Comparison of ENCODE assay signal across 8 cellular contexts in genomic region chr16:2157480-2158261, GRCh38. TPM values are rescaled to one million over a fixed set of nuclear protein-coding genes. Genes with fewer than 3 reads are reported as not detected.
DNase-seq lines count a peak whose midpoint lies in the region; ATAC-seq and TF ChIP-seq lines count a peak whose summit lies in the region.

No MANE protein-coding gene starts in this region.

- POLR2A ChIA-PET in SK-N-SH (lab: Yijun Ruan, JAX): no interaction called here

- H3K27ac Mint-ChIP-seq in activated T-helper 2 cell treated with anti-CD3 and anti-CD28 coated beads, Interferon-gamma antibody, Interleukin-2, Interleukin-4, amounts not matched to agents 10 μg/mL and 5 μg/mL and 100 μg/mL, durations not matched to agents 14 hours and 24 hours and 36 hours: no peak overlapping the region
- no peak overlapping the region for H3K27ac Mint-ChIP-seq in immature natural killer cell
- H3K27ac Mint-ChIP-seq in stimulated activated naive CD8-positive, alpha-beta T cell treated with anti-CD3 and anti-CD28 coated beads, Interleukin-15, amount 100 ng/mL, for 72 hours: peak overlapping the region; percentile 57 to 76

- no peak for TF ChIP-seq CTCF in SK-N-SH (IDR thresholded peaks at IDR 0.05)

- H3K4me2 ChIP-seq in SK-N-SH: peak overlapping the region; percentile 95

- CTCF ChIA-PET in SK-N-SH (lab: Yijun Ruan, JAX): no interaction called here

- 89% methylated on average over 21 of the region's 27 CpGs for WGBS in SK-N-SH (ENCODE audit: low lambda C conversion rate)

- H3K9me3 Mint-ChIP-seq in activated T-helper 2 cell treated with anti-CD3 and anti-CD28 coated beads, Interferon-gamma antibody, Interleukin-2, Interleukin-4, amounts not matched to agents 10 μg/mL and 5 μg/mL and 100 μg/mL, durations not matched to agents 14 hours and 24 hours and 36 hours: no peaks in the 10 kb centered on the region
- no peaks in the 10 kb centered on the region for H3K9me3 Mint-ChIP-seq in immature natural killer cell
- H3K9me3 Mint-ChIP-seq in stimulated activated naive CD8-positive, alpha-beta T cell treated with anti-CD3 and anti-CD28 coated beads, Interleukin-15, amount 100 ng/mL, for 72 hours: no peaks in the 10 kb centered on the region

- no peaks in the 10 kb centered on the region for H3K9me3 ChIP-seq in SK-N-SH

- H3K27me3 Mint-ChIP-seq in activated T-helper 2 cell treated with anti-CD3 and anti-CD28 coated beads, Interferon-gamma antibody, Interleukin-2, Interleukin-4, amounts not matched to agents 10 μg/mL and 5 μg/mL and 100 μg/mL, durations not matched to agents 14 hours and 24 hours and 36 hours (ENCODE audit: low read depth): no peaks in the 10 kb centered on the region
- H3K27me3 Mint-ChIP-seq in immature natural killer cell (ENCODE audit: low read depth in 3 of 3): peaks cover 7 to 12% (median 9%) of the 10 kb centered on the region in 3 donors
- no peaks in the 10 kb centered on the region for H3K27me3 Mint-ChIP-seq in stimulated activated naive CD8-positive, alpha-beta T cell treated with anti-CD3 and anti-CD28 coated beads, Interleukin-15, amount 100 ng/mL, for 72 hours

- intact Hi-C loops in activated T-helper 2 cell treated with anti-CD3 and anti-CD28 coated beads, Interferon-gamma antibody, Interleukin-2, Interleukin-4, amounts not matched to agents 10 μg/mL and 5 μg/mL and 100 μg/mL, durations not matched to agents 14 hours and 24 hours and 36 hours (cut with micrococcal nuclease): loop anchor here (10.0 kb wide), 1 partner anchor 357 kb away; the partner anchor contains the start of gene ATP6V0C

- peaks cover 34% of the 10 kb centered on the region for H3K36me3 Mint-ChIP-seq in activated T-helper 2 cell treated with anti-CD3 and anti-CD28 coated beads, Interferon-gamma antibody, Interleukin-2, Interleukin-4, amounts not matched to agents 10 μg/mL and 5 μg/mL and 100 μg/mL, durations not matched to agents 14 hours and 24 hours and 36 hours (ENCODE audit: low read depth)
- no peaks in the 10 kb centered on the region for H3K36me3 Mint-ChIP-seq in immature natural killer cell

- peaks cover 15 to 44% of the 10 kb centered on the region in 2 experiments; a peak in 3 of 4 replicates for H3K4me1 ChIP-seq in SK-N-SH (ENCODE audit: control insufficient read depth in 1 of 2, insufficient read depth in 2 of 2, low read depth in 1 of 2, low read length in 1 of 2)

- DNase-seq in SK-N-SH (no peak), immature natural killer cell (no peak), SHP77 treated with DMSO at 0.1 percent for 48 hours (lab: John Stamatoyannopoulos, UW) (no peak)
- DNase-seq in activated T-helper 2 cell treated with anti-CD3 and anti-CD28 coated beads, Interferon-gamma antibody, Interleukin-2, Interleukin-4, amounts not matched to agents 10 μg/mL and 5 μg/mL and 100 μg/mL, durations not matched to agents 14 hours and 24 hours and 36 hours (ENCODE audit: low spot score): no peak
- DNase-seq in stimulated activated naive CD8-positive, alpha-beta T cell treated with anti-CD3 and anti-CD28 coated beads, Interleukin-15, amount 100 ng/mL, for 72 hours: no peak

- no peak for TF ChIP-seq RAD21 in SK-N-SH (IDR thresholded peaks at IDR 0.05; ENCODE audit: low read length)

- H3K4me3 ChIP-seq in SK-N-SH (ENCODE audit: low read depth in 2 of 2, low read length in 1 of 2): 0 out of 4 replicates have a peak overlapping the region, but pooled peaks of 1 of the 2 experiments have one; percentile 100

- no peaks in the 10 kb centered on the region for H3K9me2 ChIP-seq in SK-N-SH

- no peaks in the 10 kb centered on the region for H3K27me3 ChIP-seq in SK-N-SH (ENCODE audit: insufficient read depth)

- peaks cover 11% of the 10 kb centered on the region for H3F3A ChIP-seq in SK-N-SH (replicated peaks; ENCODE audit: insufficient read depth)

- peaks cover 90% of the 10 kb centered on the region for H3K79me2 ChIP-seq in SK-N-SH (ENCODE audit: insufficient read depth)

- peak overlapping the region; percentile 82; the same call in 1 of the 2 replicates for H3K9ac ChIP-seq in SK-N-SH

- peaks cover 78% of the 10 kb centered on the region for H4K20me1 ChIP-seq in SK-N-SH (ENCODE audit: insufficient read depth)

- no peak for TF ChIP-seq EP300 in SK-N-SH (IDR thresholded peaks at IDR 0.05; ENCODE audit: borderline replicate concordance in 1 of 2, low read depth in 1 of 2, low read length in 1 of 2)

- H3K36me3 ChIP-seq in SK-N-SH (replicated peaks in 1 of 2; ENCODE audit: control insufficient read depth in 1 of 2, insufficient read depth in 2 of 2, low read length in 1 of 2): peaks cover 17 to 18% of the 10 kb centered on the region in 2 experiments

- no peak overlapping the region for H2AFZ ChIP-seq in SK-N-SH (ENCODE audit: low read depth)

- peak overlapping the region; percentile 92 for H3K4me3 Mint-ChIP-seq in activated T-helper 2 cell treated with anti-CD3 and anti-CD28 coated beads, Interferon-gamma antibody, Interleukin-2, Interleukin-4, amounts not matched to agents 10 μg/mL and 5 μg/mL and 100 μg/mL, durations not matched to agents 14 hours and 24 hours and 36 hours (ENCODE audit: low read depth)
- peak overlapping the region in 4 of 5 donors; percentile 87 to 95 (median 90) for H3K4me3 Mint-ChIP-seq in immature natural killer cell
- H3K4me3 Mint-ChIP-seq in stimulated activated naive CD8-positive, alpha-beta T cell treated with anti-CD3 and anti-CD28 coated beads, Interleukin-15, amount 100 ng/mL, for 72 hours: peak overlapping the region; percentile 85 to 97

- ATAC-seq in SK-N-SH treated with all-trans-retinoic acid at 6 μM for 48 hours (no peak), GM18520 (IDR thresholded peaks at IDR 0.05; ENCODE audit: unreplicated experiment) (no peak), HG03139 (IDR thresholded peaks at IDR 0.05; ENCODE audit: unreplicated experiment) (no peak)
- ATAC-seq in stimulated activated naive CD8-positive, alpha-beta T cell treated with anti-CD3 and anti-CD28 coated beads, Interleukin-15, amount 100 ng/mL, for 72 hours: no peak

- no peak overlapping the region for H3K27ac ChIP-seq in SK-N-SH (ENCODE audit: low read depth in 2 of 2, low read length in 1 of 2)

- H3K4me1 Mint-ChIP-seq in activated T-helper 2 cell treated with anti-CD3 and anti-CD28 coated beads, Interferon-gamma antibody, Interleukin-2, Interleukin-4, amounts not matched to agents 10 μg/mL and 5 μg/mL and 100 μg/mL, durations not matched to agents 14 hours and 24 hours and 36 hours (ENCODE audit: low read depth): peaks cover 15% of the 10 kb centered on the region
- H3K4me1 Mint-ChIP-seq in immature natural killer cell: peaks cover 46 to 49% of the 10 kb centered on the region in 2 donors
- peaks cover 51% of the 10 kb centered on the region for H3K4me1 Mint-ChIP-seq in stimulated activated naive CD8-positive, alpha-beta T cell treated with anti-CD3 and anti-CD28 coated beads, Interleukin-15, amount 100 ng/mL, for 72 hours

TF ChIP-seq in SK-N-SH, 30 proteins besides CTCF, POLR2A, EP300 and RAD21 (continues in another document):
- TF ChIP-seq CHD2 (IDR thresholded peaks at IDR 0.05; ENCODE audit: low read length, partially characterized antibody): no peak
- TF ChIP-seq FOXM1 (IDR thresholded peaks at IDR 0.05; ENCODE audit: low read depth): no peak

TF ChIP-seq in SK-N-SH treated with all-trans-retinoic acid at 6 μM for 48 hours, 23 proteins besides CTCF, POLR2A, EP300 and RAD21 (continues in another document):
- TF ChIP-seq CSDC2 (CRISPR knock-in tag; IDR thresholded peaks at IDR 0.05): no peak

RNA-seq across cellular contexts. Expression of gene TRAF7, which starts 2.1 kb away (rescaled TPM):
- polyA plus RNA-seq in SK-N-SH (2012; rRNA removed) (69.9 and 73.0 TPM in 2 replicates), immature natural killer cell (1 to 10 TPM; 5.2 to 6.9 (median 5.6) TPM)
- polyA plus RNA-seq in SK-N-SH (2012; cell fraction: cytosol; rRNA removed): 32.5 and 56.2 TPM in 2 replicates
- 95.4 and 106 TPM in 2 replicates for polyA plus RNA-seq in SK-N-SH (2012; cell fraction: nucleus; rRNA removed)
- 69.8 and 70.7 TPM in 2 replicates for total RNA-seq in activated T-helper 2 cell treated with anti-CD3 and anti-CD28 coated beads, Interferon-gamma antibody, Interleukin-2, Interleukin-4, amounts not matched to agents 10 μg/mL and 5 μg/mL and 100 μg/mL, durations not matched to agents 14 hours and 24 hours and 36 hours

RNA-seq across cellular contexts. Expression of gene RAB26, which starts 9.2 kb away (rescaled TPM):
- polyA plus RNA-seq in SK-N-SH (2012; rRNA removed) (14.3 and 19.5 TPM in 2 replicates), immature natural killer cell (1 to 10 TPM in 1 of 3 donors, under 1 TPM in 1, not detected in 1; 0.34 to 1.4 TPM)
- 4.5 and 6.2 TPM in 2 replicates for polyA plus RNA-seq in SK-N-SH (2012; cell fraction: cytosol; rRNA removed)
- 102 and 121 TPM in 2 replicates for polyA plus RNA-seq in SK-N-SH (2012; cell fraction: nucleus; rRNA removed)
- total RNA-seq in activated T-helper 2 cell treated with anti-CD3 and anti-CD28 coated beads, Interferon-gamma antibody, Interleukin-2, Interleukin-4, amounts not matched to agents 10 μg/mL and 5 μg/mL and 100 μg/mL, durations not matched to agents 14 hours and 24 hours and 36 hours: 0.46 and 0.59 TPM in 2 replicates

RNA-seq across cellular contexts. Expression of gene PKD1, which starts 22.0 kb away (rescaled TPM):
- 39.8 and 47.4 TPM in 2 replicates for polyA plus RNA-seq in SK-N-SH (2012; rRNA removed)
- 10.3 and 21.4 TPM in 2 replicates for polyA plus RNA-seq in SK-N-SH (2012; cell fraction: cytosol; rRNA removed)
- polyA plus RNA-seq in SK-N-SH (2012; cell fraction: nucleus; rRNA removed): 292 and 443 TPM in 2 replicates
- total RNA-seq in activated T-helper 2 cell treated with anti-CD3 and anti-CD28 coated beads, Interferon-gamma antibody, Interleukin-2, Interleukin-4, amounts not matched to agents 10 μg/mL and 5 μg/mL and 100 μg/mL, durations not matched to agents 14 hours and 24 hours and 36 hours: 86.9 and 94.4 TPM in 2 replicates
- 1 to 10 TPM; 2.7 to 6.7 (median 2.8) TPM for polyA plus RNA-seq in immature natural killer cell

RNA-seq across cellular contexts. Expression of gene CASKIN1, which starts 38.7 kb away (rescaled TPM):
- polyA plus RNA-seq in SK-N-SH (2012; rRNA removed) (1.4 and 1.7 TPM in 2 replicates), immature natural killer cell (not detected)
- 0.22 and 0.43 TPM in 2 replicates for polyA plus RNA-seq in SK-N-SH (2012; cell fraction: cytosol; rRNA removed)
- polyA plus RNA-seq in SK-N-SH (2012; cell fraction: nucleus; rRNA removed): 8.7 and 11.6 TPM in 2 replicates
- 0.48 and 1.0 TPM in 2 replicates for total RNA-seq in activated T-helper 2 cell treated with anti-CD3 and anti-CD28 coated beads, Interferon-gamma antibody, Interleukin-2, Interleukin-4, amounts not matched to agents 10 μg/mL and 5 μg/mL and 100 μg/mL, durations not matched to agents 14 hours and 24 hours and 36 hours

RNA-seq across cellular contexts. Expression of gene MLST8, which starts 47.6 kb away (rescaled TPM):
- polyA plus RNA-seq in SK-N-SH (2012; rRNA removed) (70.3 and 85.4 TPM in 2 replicates), immature natural killer cell (10 to 100 TPM; 22.5 to 39.1 (median 36.9) TPM)
- 37.7 and 67.4 TPM in 2 replicates for polyA plus RNA-seq in SK-N-SH (2012; cell fraction: cytosol; rRNA removed)
- 156 and 226 TPM in 2 replicates for polyA plus RNA-seq in SK-N-SH (2012; cell fraction: nucleus; rRNA removed)
- 54.3 and 56.4 TPM in 2 replicates for total RNA-seq in activated T-helper 2 cell treated with anti-CD3 and anti-CD28 coated beads, Interferon-gamma antibody, Interleukin-2, Interleukin-4, amounts not matched to agents 10 μg/mL and 5 μg/mL and 100 μg/mL, durations not matched to agents 14 hours and 24 hours and 36 hours

Comparison
In these comparisons a context has a peak if more than half of its experiments do, and no peak if none do; other contexts are left out.
1. H3K27ac Mint-ChIP-seq: peak in stimulated activated naive CD8-positive, alpha-beta T cell treated with anti-CD3 and anti-CD28 coated beads, Interleukin-15, amount 100 ng/mL, for 72 hours (2 of 2); none in activated T-helper 2 cell treated with anti-CD3 and anti-CD28 coated beads, Interferon-gamma antibody, Interleukin-2, Interleukin-4, amounts not matched to agents 10 μg/mL and 5 μg/mL and 100 μg/mL, durations not matched to agents 14 hours and 24 hours and 36 hours (single experiment) and immature natural killer cell (0 of 6).
2. RNA of gene TRAF7, which starts 2.1 kb away (polyA plus RNA-seq): 32.5 to 106 TPM in SK-N-SH; 5.2 to 6.9 TPM in immature natural killer cell; every median in the first group is over 4 times any median in the second.
3. Peak in every context shown above with its lines, with median percentiles within 50 percentile points of each other: H3K4me3 Mint-ChIP-seq.